ENCODE assay signal across 26 cellular contexts in the genomic region with DNA sequence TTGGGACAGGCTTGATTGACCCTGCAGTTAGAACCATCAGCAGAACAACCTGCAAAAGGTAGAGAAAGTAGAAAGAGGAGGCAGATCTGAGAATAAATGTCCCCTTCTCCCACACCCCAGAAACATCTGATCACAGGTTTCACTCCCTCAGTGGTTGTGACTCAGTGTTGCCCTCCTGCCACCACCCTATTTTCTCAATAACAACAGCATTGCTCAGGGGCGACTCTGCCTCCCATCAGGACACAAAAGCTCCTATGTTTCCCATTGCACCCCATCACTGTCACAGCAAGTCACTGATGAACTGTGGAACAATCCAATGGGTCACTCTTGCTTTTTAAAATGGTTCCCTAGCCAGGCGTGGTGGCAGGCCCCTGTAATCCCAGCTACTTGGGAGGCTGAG.
DNase-seq lines count a peak whose midpoint lies in the region; ATAC-seq, FAIRE-seq and TF ChIP-seq lines count a peak whose summit lies in the region.
"Had no signal": no experiment of that assay in that cellular context is flagged by ENCODE, and none has a peak within 500 bp of the region (broad histone marks: within the 10 kb centered on the region; RNA-seq: fewer than 3 reads in every experiment).

No MANE protein-coding gene starts in this region.

- 91% methylated on average over 2 of the region's 2 CpGs for WGBS in A549 (ENCODE audit: missing lambda C conversion rate)

- ATAC-seq in A549 (no peak), HCT116 (no peak), RWPE2 (ENCODE audit: low read depth) (no peak), foreskin keratinocyte (peak; percentile 25), GM21381 (IDR thresholded peaks at IDR 0.05; ENCODE audit: unreplicated experiment) (no peak), GM19035 (IDR thresholded peaks at IDR 0.05; ENCODE audit: unreplicated experiment) (no peak)
- ATAC-seq: GM12878; K562; Panc1; stimulated activated memory B cell treated with anti-CD40 and anti-IgM and Interleukin-4, amounts not matched to agents 10 μg/mL and 1 μg/mL and 100 μg/mL, for 72 hours had no signal

- peaks cover 49% of the 10 kb centered on the region for H3K4me1 ChIP-seq in A549
- peaks cover 26 to 63% of the 10 kb centered on the region in 2 experiments for H3K4me1 ChIP-seq in HCT116 (ENCODE audit: control insufficient read depth in 1 of 2, insufficient read depth in 2 of 2, low read length in 2 of 2)
- peaks cover 43% of the 10 kb centered on the region for H3K4me1 ChIP-seq in RWPE2 (ENCODE audit: insufficient read depth, poor library complexity, severe bottlenecking)
- peaks cover 38% of the 10 kb centered on the region for H3K4me1 ChIP-seq in foreskin keratinocyte
- H3K4me1 ChIP-seq: lower lobe of right lung, spleen had no signal

- H4K20me1 ChIP-seq in HCT116 (ENCODE audit: insufficient read depth) = no peaks in the 10 kb centered on the region

- intact Hi-C loops in HCT116 (cut with micrococcal nuclease) = no loop called here

- TF ChIP-seq CTCF in A549 (IDR thresholded peaks at IDR 0.05) = no peak
- no peak for TF ChIP-seq CTCF in HCT116 (IDR thresholded peaks at IDR 0.05 in 2 of 3, conservative IDR thresholded peaks at IDR 0.05 in 1 of 3; ENCODE audit: borderline replicate concordance in 1 of 3, insufficient read depth in 1 of 3, low read depth in 2 of 3, low read length in 2 of 3)
- TF ChIP-seq CTCF in RWPE2 (IDR thresholded peaks at IDR 0.05; ENCODE audit: poor library complexity, severe bottlenecking) = no peak
- no peak for TF ChIP-seq CTCF in foreskin keratinocyte (conservative IDR thresholded peaks at IDR 0.05)

- no peak overlapping the region for H2AFZ ChIP-seq in HCT116 (ENCODE audit: low read depth, low read length, poor library complexity, severe bottlenecking)

- no peaks in the 10 kb centered on the region for H3K79me2 ChIP-seq in HCT116 (ENCODE audit: insufficient read depth, low read length)

- H3K9me2 ChIP-seq in HCT116 (ENCODE audit: insufficient read depth) = no peaks in the 10 kb centered on the region

- peak overlapping the region; percentile 10; the same call in 1 of the 2 replicates for H3K9ac ChIP-seq in HCT116 (ENCODE audit: low read length)

- no TSS peak for BruUV-seq in HCT116 (replicated peaks; lab: Mats Ljungman, UMichigan)

- no peak for TF ChIP-seq RAD21 in A549 (conservative IDR thresholded peaks at IDR 0.05 in 1 of 2, IDR thresholded peaks at IDR 0.05 in 1 of 2)
- TF ChIP-seq RAD21 in HCT116 (IDR thresholded peaks at IDR 0.05; ENCODE audit: low read depth) = no peak

- no peak for DNase-seq in A549 (ENCODE audit: low read depth in 1 of 2, low spot score in 1 of 2)
- DNase-seq in HCT116 (ENCODE audit: low read depth, low spot score) = no peak
- DNase-seq in RWPE2 (ENCODE audit: low spot score) = no peak
- DNase-seq in foreskin keratinocyte = peak in 1 of 2 donors; percentile 61
- no peak for DNase-seq in hepatic stellate cell (ENCODE audit: low spot score)
- DNase-seq in iPS-NIHi11 (ENCODE audit: low spot score) = no peak
- DNase-seq: activated CD4-positive, alpha-beta T cell treated with anti-CD3 and anti-CD28 coated beads for 1 hour; activated gamma-delta T cell treated with Interleukin-2 at 50 U/mL for 16 hours; BE2C; brain microvascular endothelial cell; effector CD8-positive, alpha-beta T cell; H9; lower lobe of right lung; NCI-H1436; NCI-H446 treated with DMSO at 0.1 percent for 48 hours; spleen; stimulated activated CD4-positive, alpha-beta T cell treated with anti-CD3 and anti-CD28 coated beads, Interleukin-2, amount 100 ng/mL, for 48 hours had no signal

- H3K9me3 ChIP-seq in A549 = peaks cover 17% of the 10 kb centered on the region; the same call in 2 of the 3 replicates
- no peaks in the 10 kb centered on the region for H3K9me3 ChIP-seq in HCT116 (ENCODE audit: control insufficient read depth in 1 of 2, insufficient read depth in 1 of 2, low read depth in 1 of 2, low read length in 2 of 2)
- no peaks in the 10 kb centered on the region for H3K9me3 ChIP-seq in RWPE2 (ENCODE audit: severe bottlenecking)
- H3K9me3 ChIP-seq: BE2C, lower lobe of right lung had no signal

- H3K27me3 ChIP-seq in HCT116 (ENCODE audit: insufficient read depth, low read length) (no peaks in the 10 kb centered on the region), RWPE2 (ENCODE audit: insufficient read depth, poor library complexity, severe bottlenecking) (no peaks in the 10 kb centered on the region), foreskin keratinocyte (no peaks in the 10 kb centered on the region)
- H3K27me3 ChIP-seq: BE2C, brain microvascular endothelial cell, SJCRH30 had no signal

- no peak for TF ChIP-seq EP300 in A549 (IDR thresholded peaks at IDR 0.05)

- no peak overlapping the region for H3K4me3 ChIP-seq in A549
- no peak overlapping the region for H3K4me3 ChIP-seq in HCT116 (replicated peaks in 1 of 2; ENCODE audit: low read depth in 1 of 2, low read length in 2 of 2)
- no peak overlapping the region for H3K4me3 ChIP-seq in RWPE2 (ENCODE audit: severe bottlenecking)
- H3K4me3 ChIP-seq: GM12878, K562, lower lobe of right lung, SJCRH30, spleen had no signal

- RAD21 ChIA-PET in HCT116 (lab: Charles Lee; ENCODE audit: low non-redundant PET in 1 of 2, low total read pairs in 2 of 2, uncharacterized antibody in 2 of 2, unreplicated experiment in 2 of 2) = no interaction called here

- no peak overlapping the region for H3K4me2 ChIP-seq in A549
- H3K4me2 ChIP-seq in HCT116 (ENCODE audit: low read length) = peak overlapping the region; percentile 58

- POLR2A ChIA-PET in A549 (lab: Yijun Ruan, JAX) = no interaction called here
- POLR2A ChIA-PET in HCT116 (lab: Charles Lee) = no interaction called here

- FAIRE-seq in A549 (lab: Jason Lieb, UNC) = no peak
- FAIRE-seq: A204.1, colon, GM12878, K562 had no signal

- H3K27ac ChIP-seq in A549 (peak overlapping the region; percentile 66 to 83; a peak in 5 of 6 replicates), HCT116 (ENCODE audit: low read depth, low read length) (no peak overlapping the region), RWPE2 (ENCODE audit: poor library complexity, severe bottlenecking) (peak overlapping the region; percentile 95), foreskin keratinocyte (peak overlapping the region; percentile 95)
- H3K27ac ChIP-seq: lower lobe of right lung, SJCRH30, spleen had no signal

- CTCF ChIA-PET in A549 (lab: Yijun Ruan, JAX) = interaction anchor here (1.1 to 1.6 kb wide), 5 partner anchors 12 to 133 kb away, joined by 3 to 7 read pairs (median 3); no protein-coding TSS in a partner anchor
- CTCF ChIA-PET in HCT116 (lab: Charles Lee) = interaction anchor here (1.7 kb wide), 1 partner anchor 156 kb away, joined by 6 read pairs; no protein-coding TSS in a partner anchor

- no peaks in the 10 kb centered on the region for H3K36me3 ChIP-seq in HCT116 (ENCODE audit: control insufficient read depth in 1 of 2, insufficient read depth in 2 of 2, low read length in 2 of 2)
- no peaks in the 10 kb centered on the region for H3K36me3 ChIP-seq in RWPE2 (ENCODE audit: low read depth)
- H3K36me3 ChIP-seq: BE2C, brain microvascular endothelial cell, lower lobe of right lung, SJCRH30, spleen had no signal

- TF ChIP-seq POLR2A in A549 (IDR thresholded peaks at IDR 0.05; ENCODE audit: low read length) = no peak
- no peak for TF ChIP-seq POLR2A in HCT116 (IDR thresholded peaks at IDR 0.05; ENCODE audit: borderline replicate concordance, extremely low read depth, insufficient read depth, insufficient read length)

TF ChIP-seq in A549, 52 proteins besides CTCF, POLR2A, EP300 and RAD21:
- TF ChIP-seq HOXA7 (CRISPR knock-in tag; IDR thresholded peaks at IDR 0.05) (no peak), CEBPB (IDR thresholded peaks at IDR 0.05) (no peak)
- TF ChIP-seq, protein P1, sequence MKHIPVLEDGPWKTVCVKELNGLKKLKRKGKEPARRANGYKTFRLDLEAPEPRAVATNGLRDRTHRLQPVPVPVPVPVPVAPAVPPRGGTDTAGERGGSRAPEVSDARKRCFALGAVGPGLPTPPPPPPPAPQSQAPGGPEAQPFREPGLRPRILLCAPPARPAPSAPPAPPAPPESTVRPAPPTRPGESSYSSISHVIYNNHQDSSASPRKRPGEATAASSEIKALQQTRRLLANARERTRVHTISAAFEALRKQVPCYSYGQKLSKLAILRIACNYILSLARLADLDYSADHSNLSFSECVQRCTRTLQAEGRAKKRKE (CRISPR knock-in tag; IDR thresholded peaks at IDR 0.05; ENCODE audit: low read depth) = no peak

TF ChIP-seq in HCT116, 20 proteins besides CTCF, POLR2A, EP300 and RAD21 (continues in another document):
- TF ChIP-seq, protein P2, sequence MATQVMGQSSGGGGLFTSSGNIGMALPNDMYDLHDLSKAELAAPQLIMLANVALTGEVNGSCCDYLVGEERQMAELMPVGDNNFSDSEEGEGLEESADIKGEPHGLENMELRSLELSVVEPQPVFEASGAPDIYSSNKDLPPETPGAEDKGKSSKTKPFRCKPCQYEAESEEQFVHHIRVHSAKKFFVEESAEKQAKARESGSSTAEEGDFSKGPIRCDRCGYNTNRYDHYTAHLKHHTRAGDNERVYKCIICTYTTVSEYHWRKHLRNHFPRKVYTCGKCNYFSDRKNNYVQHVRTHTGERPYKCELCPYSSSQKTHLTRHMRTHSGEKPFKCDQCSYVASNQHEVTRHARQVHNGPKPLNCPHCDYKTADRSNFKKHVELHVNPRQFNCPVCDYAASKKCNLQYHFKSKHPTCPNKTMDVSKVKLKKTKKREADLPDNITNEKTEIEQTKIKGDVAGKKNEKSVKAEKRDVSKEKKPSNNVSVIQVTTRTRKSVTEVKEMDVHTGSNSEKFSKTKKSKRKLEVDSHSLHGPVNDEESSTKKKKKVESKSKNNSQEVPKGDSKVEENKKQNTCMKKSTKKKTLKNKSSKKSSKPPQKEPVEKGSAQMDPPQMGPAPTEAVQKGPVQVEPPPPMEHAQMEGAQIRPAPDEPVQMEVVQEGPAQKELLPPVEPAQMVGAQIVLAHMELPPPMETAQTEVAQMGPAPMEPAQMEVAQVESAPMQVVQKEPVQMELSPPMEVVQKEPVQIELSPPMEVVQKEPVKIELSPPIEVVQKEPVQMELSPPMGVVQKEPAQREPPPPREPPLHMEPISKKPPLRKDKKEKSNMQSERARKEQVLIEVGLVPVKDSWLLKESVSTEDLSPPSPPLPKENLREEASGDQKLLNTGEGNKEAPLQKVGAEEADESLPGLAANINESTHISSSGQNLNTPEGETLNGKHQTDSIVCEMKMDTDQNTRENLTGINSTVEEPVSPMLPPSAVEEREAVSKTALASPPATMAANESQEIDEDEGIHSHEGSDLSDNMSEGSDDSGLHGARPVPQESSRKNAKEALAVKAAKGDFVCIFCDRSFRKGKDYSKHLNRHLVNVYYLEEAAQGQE (IDR thresholded peaks at IDR 0.05; ENCODE audit: low read depth) = no peak
- TF ChIP-seq EZH2phosphoT487 (IDR thresholded peaks at IDR 0.05; ENCODE audit: borderline replicate concordance) = no peak
